In the genomic region with DNA sequence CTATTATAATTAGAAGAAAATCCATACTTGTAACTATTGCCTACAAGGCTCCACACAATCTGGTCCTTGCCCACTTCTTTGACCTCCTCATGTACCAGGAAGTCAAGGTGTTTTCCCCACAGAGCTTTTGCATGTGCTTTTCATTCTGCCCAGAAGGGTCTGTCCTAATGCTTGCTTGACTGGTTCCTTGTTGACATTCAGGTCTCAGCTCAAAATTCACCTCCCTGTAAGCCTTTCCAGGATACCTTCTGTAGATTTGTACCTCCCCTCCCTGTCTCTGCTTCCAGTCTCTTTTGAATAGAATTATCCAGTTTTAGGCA, we compare ENCODE assay signal across 1 cellular context.
TF ChIP-seq lines count a peak whose summit lies in the region.

No MANE protein-coding gene starts in this region.

TF ChIP-seq in SK-N-SH treated with all-trans-retinoic acid at 6 μM for 48 hours, 23 proteins besides CTCF, POLR2A, EP300 and RAD21 (continued from another document):
- TF ChIP-seq, protein P1, sequence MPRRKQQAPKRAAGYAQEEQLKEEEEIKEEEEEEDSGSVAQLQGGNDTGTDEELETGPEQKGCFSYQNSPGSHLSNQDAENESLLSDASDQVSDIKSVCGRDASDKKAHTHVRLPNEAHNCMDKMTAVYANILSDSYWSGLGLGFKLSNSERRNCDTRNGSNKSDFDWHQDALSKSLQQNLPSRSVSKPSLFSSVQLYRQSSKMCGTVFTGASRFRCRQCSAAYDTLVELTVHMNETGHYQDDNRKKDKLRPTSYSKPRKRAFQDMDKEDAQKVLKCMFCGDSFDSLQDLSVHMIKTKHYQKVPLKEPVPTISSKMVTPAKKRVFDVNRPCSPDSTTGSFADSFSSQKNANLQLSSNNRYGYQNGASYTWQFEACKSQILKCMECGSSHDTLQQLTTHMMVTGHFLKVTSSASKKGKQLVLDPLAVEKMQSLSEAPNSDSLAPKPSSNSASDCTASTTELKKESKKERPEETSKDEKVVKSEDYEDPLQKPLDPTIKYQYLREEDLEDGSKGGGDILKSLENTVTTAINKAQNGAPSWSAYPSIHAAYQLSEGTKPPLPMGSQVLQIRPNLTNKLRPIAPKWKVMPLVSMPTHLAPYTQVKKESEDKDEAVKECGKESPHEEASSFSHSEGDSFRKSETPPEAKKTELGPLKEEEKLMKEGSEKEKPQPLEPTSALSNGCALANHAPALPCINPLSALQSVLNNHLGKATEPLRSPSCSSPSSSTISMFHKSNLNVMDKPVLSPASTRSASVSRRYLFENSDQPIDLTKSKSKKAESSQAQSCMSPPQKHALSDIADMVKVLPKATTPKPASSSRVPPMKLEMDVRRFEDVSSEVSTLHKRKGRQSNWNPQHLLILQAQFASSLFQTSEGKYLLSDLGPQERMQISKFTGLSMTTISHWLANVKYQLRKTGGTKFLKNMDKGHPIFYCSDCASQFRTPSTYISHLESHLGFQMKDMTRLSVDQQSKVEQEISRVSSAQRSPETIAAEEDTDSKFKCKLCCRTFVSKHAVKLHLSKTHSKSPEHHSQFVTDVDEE (CRISPR knock-in tag; IDR thresholded peaks at IDR 0.05): no peak
- TF ChIP-seq PPARA (CRISPR knock-in tag; IDR thresholded peaks at IDR 0.05; ENCODE audit: borderline replicate concordance) (no peak), TOX (CRISPR knock-in tag; IDR thresholded peaks at IDR 0.05; ENCODE audit: borderline replicate concordance) (no peak), PATZ1 (CRISPR knock-in tag; IDR thresholded peaks at IDR 0.05; ENCODE audit: borderline replicate concordance) (no peak), ESRRG (CRISPR knock-in tag; IDR thresholded peaks at IDR 0.05) (no peak)
